In genomic region chr19:7434391-7434790, GRCh38 we compare ENCODE assay signal across 31 cellular contexts. TPM values are rescaled to one million over a fixed set of nuclear protein-coding genes. Genes with fewer than 3 reads are reported as not detected.
DNase-seq lines count a peak whose midpoint lies in the region; ATAC-seq and TF ChIP-seq lines count a peak whose summit lies in the region.
"Had no signal": no experiment of that assay in that cellular context is flagged by ENCODE, and none has a peak within 500 bp of the region (broad histone marks: within the 10 kb centered on the region; RNA-seq: fewer than 3 reads in every experiment).

No MANE protein-coding gene starts in this region.

- peak overlapping the region; percentile 74 for H3K27ac Mint-ChIP-seq in activated T-cell treated with anti-CD3 and anti-CD28 coated beads, Interleukin-2, amount 50 U/mL, for 24 hours
- peak overlapping the region; percentile 35 for H3K27ac Mint-ChIP-seq in activated B cell treated with CpG ODN at 0.5 μM for 24 hours

- H3K36me3 ChIP-seq in osteoblast (ENCODE audit: insufficient read depth, low read length), result no peaks in the 10 kb centered on the region
- H3K36me3 ChIP-seq: BE2C, colonic mucosa, pancreas, right atrium auricular region had no signal

- no peak for ATAC-seq in activated B cell treated with CpG ODN at 0.5 μM for 24 hours (ENCODE audit: low read depth)
- ATAC-seq: lower lobe of right lung, pancreas, upper lobe of right lung had no signal

- H3K27me3 Mint-ChIP-seq in activated T-cell treated with anti-CD3 and anti-CD28 coated beads, Interleukin-2, amount 50 U/mL, for 24 hours, result no peaks in the 10 kb centered on the region
- H3K27me3 Mint-ChIP-seq in activated B cell treated with CpG ODN at 0.5 μM for 24 hours, result no peaks in the 10 kb centered on the region
- H3K27me3 Mint-ChIP-seq: IgD-negative memory B cell had no signal

- peaks cover 26% of the 10 kb centered on the region for H3K4me1 Mint-ChIP-seq in activated T-cell treated with anti-CD3 and anti-CD28 coated beads, Interleukin-2, amount 50 U/mL, for 24 hours (ENCODE audit: low read depth)
- no peaks in the 10 kb centered on the region for H3K4me1 Mint-ChIP-seq in activated B cell treated with CpG ODN at 0.5 μM for 24 hours
- H3K4me1 Mint-ChIP-seq: nephron had no signal

- peaks cover 15% of the 10 kb centered on the region for H3K79me2 ChIP-seq in osteoblast (ENCODE audit: insufficient read depth, low read length)

- no peak overlapping the region for H3K27ac ChIP-seq in osteoblast (ENCODE audit: low read depth, low read length)
- H3K27ac ChIP-seq: colonic mucosa, lower lobe of right lung, pancreas, right atrium auricular region, upper lobe of right lung, VCaP had no signal

- no peak overlapping the region for H3K4me3 Mint-ChIP-seq in activated T-cell treated with anti-CD3 and anti-CD28 coated beads, Interleukin-2, amount 50 U/mL, for 24 hours
- H3K4me3 Mint-ChIP-seq in activated B cell treated with CpG ODN at 0.5 μM for 24 hours, result no peak overlapping the region
- H3K4me3 Mint-ChIP-seq: IgD-negative memory B cell, nephron had no signal

- intact Hi-C loops in activated B cell treated with CpG ODN at 0.5 μM for 24 hours (cut with micrococcal nuclease), result no loop called here

- peaks cover 19% of the 10 kb centered on the region for H4K20me1 ChIP-seq in osteoblast (ENCODE audit: insufficient read depth, low read length)

- H3K9me3 ChIP-seq in osteoblast (ENCODE audit: low read depth, low read length), result no peaks in the 10 kb centered on the region
- H3K9me3 ChIP-seq: BE2C, colonic mucosa, lower lobe of right lung, pancreas, right atrium auricular region, upper lobe of right lung had no signal

- POLR2A ChIA-PET in activated B cell treated with CpG ODN at 0.5 μM for 24 hours (lab: Charles Lee), result no interaction called here

- no peak overlapping the region for H3K4me3 ChIP-seq in osteoblast (ENCODE audit: insufficient read depth, low read length)
- H3K4me3 ChIP-seq: colonic mucosa, lower lobe of right lung, pancreas, right atrium auricular region, smooth muscle cell, upper lobe of right lung had no signal

- no peak for DNase-seq in activated T-cell treated with anti-CD3 and anti-CD28 coated beads, Interleukin-2, amount 50 U/mL, for 24 hours
- DNase-seq in activated T-cell treated with anti-CD3 and anti-CD28 coated beads for 4 hours (no peak), NCI-H1694 (lab: John Stamatoyannopoulos, UW) (peak; percentile 25), activated B cell treated with CpG ODN at 0.5 μM for 24 hours (no peak), osteoblast (ENCODE audit: insufficient read length, low spot score, missing footprints) (peak; percentile 67), putamen (ENCODE audit: low spot score) (no peak), NCI-H1105 treated with DMSO at 0.1 percent for 48 hours (lab: John Stamatoyannopoulos, UW) (no peak), cerebellum (ENCODE audit: low spot score) (no peak)
- DNase-seq: ACHN; activated gamma-delta T cell treated with Interleukin-2 at 50 U/mL for 16 hours; amniotic stem cell; BE2C; colonic mucosa; DMS79; effector memory CD4-positive, alpha-beta T cell; erythroblast; GDM1; head of caudate nucleus; lower lobe of right lung; NCI-H2081 treated with DMSO at 0.1 percent for 48 hours; NK-92 treated with Interleukin-12 subunit alpha and Interleukin-12 subunit beta, amount 100 ng/mL, for 24 hours; pancreas; SHP77; stimulated activated CD4-positive, alpha-beta T cell treated with anti-CD3 and anti-CD28 coated beads, Interleukin-1b, Interleukin-23, amount 100 ng/mL, for 48 hours; stimulated activated CD8-positive, alpha-beta memory T cell treated with anti-CD3 and anti-CD28 coated beads, Interleukin-4, amount 100 ng/mL, for 48 hours; upper lobe of right lung had no signal

- CTCF ChIA-PET in activated B cell treated with CpG ODN at 0.5 μM for 24 hours (lab: Charles Lee), result no interaction called here

- TF ChIP-seq CTCF in activated B cell treated with CpG ODN at 0.5 μM for 24 hours (IDR thresholded peaks at IDR 0.05) (no peak), osteoblast (IDR thresholded peaks at IDR 0.05; ENCODE audit: extremely low read depth, low read depth, low read length) (no peak)

- no peaks in the 10 kb centered on the region for H3K27me3 ChIP-seq in osteoblast (ENCODE audit: insufficient read depth, low read length)
- H3K27me3 ChIP-seq: BE2C, colonic mucosa, pancreas, right atrium auricular region, upper lobe of right lung had no signal

- H3K4me1 ChIP-seq in osteoblast (ENCODE audit: insufficient read depth, low read length), result no peaks in the 10 kb centered on the region
- H3K4me1 ChIP-seq: BE2C, colonic mucosa, lower lobe of right lung, pancreas, right atrium auricular region, upper lobe of right lung had no signal

- no peaks in the 10 kb centered on the region for H3K9me3 Mint-ChIP-seq in activated T-cell treated with anti-CD3 and anti-CD28 coated beads, Interleukin-2, amount 50 U/mL, for 24 hours
- no peaks in the 10 kb centered on the region for H3K9me3 Mint-ChIP-seq in activated B cell treated with CpG ODN at 0.5 μM for 24 hours
- H3K9me3 Mint-ChIP-seq: IgD-negative memory B cell, nephron had no signal

- H3K36me3 Mint-ChIP-seq in activated T-cell treated with anti-CD3 and anti-CD28 coated beads, Interleukin-2, amount 50 U/mL, for 24 hours (ENCODE audit: low read depth), result peaks cover 40% of the 10 kb centered on the region
- peaks cover 57% of the 10 kb centered on the region for H3K36me3 Mint-ChIP-seq in activated B cell treated with CpG ODN at 0.5 μM for 24 hours (ENCODE audit: low read depth)

- no peak overlapping the region for H2AFZ ChIP-seq in osteoblast (ENCODE audit: low read length)

- H3K4me2 ChIP-seq in osteoblast (ENCODE audit: insufficient read depth, low read length), result no peak overlapping the region
- H3K4me2 ChIP-seq: smooth muscle cell had no signal

RNA-seq across cellular contexts. Expression of gene PEX11G, which starts 54.4 kb away (rescaled TPM):
- total RNA-seq in activated B cell treated with CpG ODN at 0.5 μM for 24 hours, result 0.61 and 1.0 TPM in 2 replicates
- 2.9 and 4.1 TPM in 2 replicates for total RNA-seq in osteoblast
- 1.4 TPM for total RNA-seq in cerebellum
- total RNA-seq: smooth muscle cell had no signal

Comparison
In these comparisons a context has a peak if more than half of its experiments do, and no peak if none do; other contexts are left out.
1. DNase-seq: peak in NCI-H1694 (single experiment) and osteoblast (single experiment); none in activated T-cell treated with anti-CD3 and anti-CD28 coated beads, Interleukin-2, amount 50 U/mL, for 24 hours (single experiment), activated T-cell treated with anti-CD3 and anti-CD28 coated beads for 4 hours (single experiment), activated B cell treated with CpG ODN at 0.5 μM for 24 hours (single experiment), putamen (single experiment), NCI-H1105 treated with DMSO at 0.1 percent for 48 hours (single experiment) and cerebellum (single experiment).